Comparison of ENCODE assay signal across 1 cellular context in genomic region chr14:23588884-23589598, GRCh38.
TF ChIP-seq lines count a peak whose summit lies in the region.

No MANE protein-coding gene starts in this region.

TF ChIP-seq in HepG2, 621 proteins besides CTCF, POLR2A, EP300 and RAD21 (continued from another document and continues in another):
- TF ChIP-seq KIAA2018 (CRISPR knock-in tag; IDR thresholded peaks at IDR 0.05; ENCODE audit: borderline replicate concordance) = peak; percentile 82; the same call in 1 of the 2 replicates
- no peak; the same call in 1 of the 2 replicates for TF ChIP-seq HMG20B (CRISPR knock-in tag; conservative IDR thresholded peaks at IDR 0.05)
- 0 out of 2 replicates have a peak, but pooled peaks have one; percentile 82 for TF ChIP-seq ZNF546 (CRISPR knock-in tag; conservative IDR thresholded peaks at IDR 0.05)
- peak; percentile 95 for TF ChIP-seq NFKBIZ (CRISPR knock-in tag; IDR thresholded peaks at IDR 0.05)
- TF ChIP-seq PCBP1 (IDR thresholded peaks at IDR 0.05; ENCODE audit: borderline replicate concordance, low read depth, low read length) = no peak
- peak; percentile 87; the same call in 1 of the 2 replicates for TF ChIP-seq IRF1 (CRISPR knock-in tag; IDR thresholded peaks at IDR 0.05; ENCODE audit: low read depth)
- peak; percentile 96; the same call in 1 of the 2 replicates for TF ChIP-seq ZSCAN21 (CRISPR knock-in tag; IDR thresholded peaks at IDR 0.05; ENCODE audit: borderline replicate concordance)
- no peak for TF ChIP-seq POLR2AphosphoS5 (IDR thresholded peaks at IDR 0.05; ENCODE audit: low read depth, low read length)
- TF ChIP-seq SRSF1 (optimal IDR thresholded peaks at IDR 0.05; ENCODE audit: low read depth, low read length) = peak; percentile 78
- TF ChIP-seq ZNF362 (CRISPR knock-in tag; IDR thresholded peaks at IDR 0.05; ENCODE audit: borderline replicate concordance) = peak; percentile 74; the same call in 1 of the 2 replicates
- peak; percentile 91 for TF ChIP-seq ZNF552 (CRISPR knock-in tag; IDR thresholded peaks at IDR 0.05; ENCODE audit: borderline replicate concordance)
- peak; percentile 78 for TF ChIP-seq HIVEP1 (CRISPR knock-in tag; IDR thresholded peaks at IDR 0.05)
- peak; percentile 92 for TF ChIP-seq ZNF768 (CRISPR knock-in tag; IDR thresholded peaks at IDR 0.05)
- peak; percentile 59 for TF ChIP-seq ZNF777 (CRISPR knock-in tag; IDR thresholded peaks at IDR 0.05)
- TF ChIP-seq IRX3 (CRISPR knock-in tag; IDR thresholded peaks at IDR 0.05; ENCODE audit: borderline replicate concordance, low read depth) = peak; percentile 85; the same call in 1 of the 2 replicates
- 0 out of 2 replicates have a peak, but pooled peaks have one; percentile 35 for TF ChIP-seq ZNF572 (CRISPR knock-in tag; IDR thresholded peaks at IDR 0.05)
- peak; percentile 69; the same call in 1 of the 2 replicates for TF ChIP-seq ZNF143 (CRISPR knock-in tag; IDR thresholded peaks at IDR 0.05)
- TF ChIP-seq ZNF713 (CRISPR knock-in tag; IDR thresholded peaks at IDR 0.05) = 0 out of 2 replicates have a peak, but pooled peaks have one; percentile 33
- peak; percentile 95 for TF ChIP-seq ZNF343 (CRISPR knock-in tag; IDR thresholded peaks at IDR 0.05)
- peak; percentile 91; the same call in 1 of the 2 replicates for TF ChIP-seq ZHX1 (CRISPR knock-in tag; IDR thresholded peaks at IDR 0.05; ENCODE audit: low read depth)
- TF ChIP-seq PLSCR1 (CRISPR knock-in tag; IDR thresholded peaks at IDR 0.05; ENCODE audit: borderline replicate concordance) = no peak
- TF ChIP-seq ZNF639 (CRISPR knock-in tag; conservative IDR thresholded peaks at IDR 0.05) = peak; percentile 32; the same call in 1 of the 2 replicates
- TF ChIP-seq ATF3 (CRISPR knock-in tag; IDR thresholded peaks at IDR 0.05) = peak; percentile 41; the same call in 1 of the 2 replicates
- peak; percentile 19; the same call in 1 of the 2 replicates for TF ChIP-seq NR2F2 (IDR thresholded peaks at IDR 0.05; ENCODE audit: borderline replicate concordance, low read depth)
- TF ChIP-seq PATZ1 (CRISPR knock-in tag; IDR thresholded peaks at IDR 0.05) = peak; percentile 89
- TF ChIP-seq BRCA1 (CRISPR knock-in tag; IDR thresholded peaks at IDR 0.05) = peak; percentile 88; the same call in 1 of the 2 replicates
- no peak for TF ChIP-seq REXO4 (CRISPR knock-in tag; IDR thresholded peaks at IDR 0.05; ENCODE audit: borderline replicate concordance)
- TF ChIP-seq HMGXB3 (CRISPR knock-in tag; IDR thresholded peaks at IDR 0.05; ENCODE audit: borderline replicate concordance) = peak; percentile 84; the same call in 1 of the 2 replicates
- peak; percentile 99 for TF ChIP-seq MEIS1 (CRISPR knock-in tag; IDR thresholded peaks at IDR 0.05; ENCODE audit: borderline replicate concordance)
- peak; percentile 81; the same call in 1 of the 2 replicates for TF ChIP-seq DMAP1 (CRISPR knock-in tag; IDR thresholded peaks at IDR 0.05)
- TF ChIP-seq ARID2 (CRISPR knock-in tag; IDR thresholded peaks at IDR 0.05; ENCODE audit: borderline replicate concordance) = peak; percentile 74; the same call in 1 of the 2 replicates
- peak; percentile 65; the same call in 1 of the 2 replicates for TF ChIP-seq ZNF253 (CRISPR knock-in tag; IDR thresholded peaks at IDR 0.05; ENCODE audit: borderline replicate concordance)
- peak; percentile 93; the same call in 1 of the 2 replicates for TF ChIP-seq MEIS2 (CRISPR knock-in tag; IDR thresholded peaks at IDR 0.05)
- peak; percentile 85; the same call in 1 of the 2 replicates for TF ChIP-seq ZNF577 (CRISPR knock-in tag; IDR thresholded peaks at IDR 0.05; ENCODE audit: borderline replicate concordance, low read depth)
